ENCODE assay signal across 8 cellular contexts in the genomic region with DNA sequence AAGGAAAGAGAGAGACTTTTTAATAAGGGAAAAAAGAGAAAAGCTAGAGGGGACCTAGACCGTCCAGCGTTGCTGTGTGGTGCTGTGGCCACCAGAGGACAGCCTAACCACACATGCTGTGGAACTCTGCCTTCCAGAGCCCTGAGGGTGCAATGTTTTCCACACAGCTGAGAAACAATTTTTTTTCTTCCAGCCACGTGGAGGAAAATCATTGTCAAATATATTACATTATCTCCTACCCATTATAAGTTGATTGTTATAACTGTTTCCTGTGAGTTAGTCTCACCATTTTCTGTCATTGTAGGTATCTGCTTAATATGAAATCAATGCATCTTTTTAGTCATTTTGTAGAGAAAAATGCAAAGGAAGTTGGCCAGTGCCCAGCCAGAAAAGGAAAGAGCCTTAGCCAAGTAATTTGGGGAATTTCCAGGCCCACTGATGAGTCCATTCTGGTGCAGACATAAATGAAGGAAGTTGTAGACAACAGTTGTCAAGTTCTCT. TPM values are rescaled to one million over a fixed set of nuclear protein-coding genes. Genes with fewer than 3 reads are reported as not detected.
DNase-seq lines count a peak whose midpoint lies in the region; ATAC-seq and TF ChIP-seq lines count a peak whose summit lies in the region.

No MANE protein-coding gene starts in this region.

- H3K27me3 ChIP-seq in HL-60 (ENCODE audit: insufficient read depth, poor library complexity, severe bottlenecking) (no peaks in the 10 kb centered on the region), RWPE2 (ENCODE audit: insufficient read depth, poor library complexity, severe bottlenecking) (no peaks in the 10 kb centered on the region), prostate gland (replicated peaks; ENCODE audit: insufficient read depth) (no peaks in the 10 kb centered on the region)

- H3K4me1 Mint-ChIP-seq in glutamatergic neuron (ENCODE audit: low read depth, unreplicated experiment): peaks cover 4% of the 10 kb centered on the region

- TF ChIP-seq CTCF in HL-60 (IDR thresholded peaks at IDR 0.05; ENCODE audit: insufficient read depth, low read length): peak; percentile 99
- TF ChIP-seq CTCF in RWPE2 (IDR thresholded peaks at IDR 0.05; ENCODE audit: poor library complexity, severe bottlenecking): peak; percentile 98
- TF ChIP-seq CTCF in glutamatergic neuron (IDR thresholded peaks at IDR 0.05; ENCODE audit: partially characterized antibody, unreplicated experiment): peak; percentile 83
- TF ChIP-seq CTCF in prostate gland (IDR thresholded peaks at IDR 0.05): peak; percentile 68 to 86 (median 79)

- H3K27ac Mint-ChIP-seq in glutamatergic neuron (ENCODE audit: unreplicated experiment): no peak overlapping the region

- H3K36me3 Mint-ChIP-seq in glutamatergic neuron (ENCODE audit: unreplicated experiment): no peaks in the 10 kb centered on the region

- H3K9me3 Mint-ChIP-seq in glutamatergic neuron (ENCODE audit: unreplicated experiment): no peaks in the 10 kb centered on the region

- ATAC-seq in GM21381 (IDR thresholded peaks at IDR 0.05; ENCODE audit: unreplicated experiment) (peak; percentile 96), RWPE2 (ENCODE audit: low read depth) (peak; percentile 98)

- no peaks in the 10 kb centered on the region for H3K27me3 Mint-ChIP-seq in glutamatergic neuron (ENCODE audit: unreplicated experiment)

- no peak for TF ChIP-seq POLR2A in prostate gland (IDR thresholded peaks at IDR 0.05)

- peak; percentile 84 for DNase-seq in ELR (ENCODE audit: low read depth)
- peak in 1 of 2 experiments; percentile 45 for DNase-seq in HL-60 (ENCODE audit: low read depth in 1 of 2, low spot score in 1 of 2)
- no peak for DNase-seq in RWPE2 (ENCODE audit: low spot score)
- peak; percentile 56 for DNase-seq in activated naive CD4-positive, alpha-beta T cell treated with Interleukin-2 at 50 U/mL for 16 hours
- peak; percentile 80 for DNase-seq in glutamatergic neuron
- DNase-seq in prostate gland (ENCODE audit: low spot score): peak; percentile 28
- no peak for DNase-seq in DMS153 (lab: John Stamatoyannopoulos, UW)

- no peaks in the 10 kb centered on the region for H3K9me3 ChIP-seq in RWPE2 (ENCODE audit: severe bottlenecking)
- H3K9me3 ChIP-seq in prostate gland: no peaks in the 10 kb centered on the region

- H3K27ac ChIP-seq in HL-60 (replicated peaks) (no peak overlapping the region), RWPE2 (ENCODE audit: poor library complexity, severe bottlenecking) (no peak overlapping the region), prostate gland (no peak overlapping the region)

- H3K36me3 ChIP-seq in RWPE2 (ENCODE audit: low read depth): no peaks in the 10 kb centered on the region
- no peaks in the 10 kb centered on the region for H3K36me3 ChIP-seq in prostate gland

- 0% methylated on average over 3 of the region's 3 CpGs for WGBS in prostate gland

- H3K4me3 Mint-ChIP-seq in glutamatergic neuron (ENCODE audit: unreplicated experiment): no peak overlapping the region

- intact Hi-C loops in prostate gland (cut with DNase I): loop anchor here (5.0 kb wide), 1 partner anchor 37 kb away; no protein-coding TSS in a partner anchor

- no peaks in the 10 kb centered on the region for H3K4me1 ChIP-seq in RWPE2 (ENCODE audit: insufficient read depth, poor library complexity, severe bottlenecking)
- peaks cover 5% of the 10 kb centered on the region for H3K4me1 ChIP-seq in prostate gland (replicated peaks)

- H3K4me3 ChIP-seq in HL-60 (replicated peaks; ENCODE audit: insufficient read depth, low read length) (no peak overlapping the region), RWPE2 (ENCODE audit: severe bottlenecking) (no peak overlapping the region), prostate gland (no peak overlapping the region)

RNA-seq across cellular contexts. Expression of gene MRPL19, which starts 5.9 kb away (rescaled TPM):
- total RNA-seq in glutamatergic neuron (ENCODE audit: unreplicated experiment): 44.6 TPM
- total RNA-seq in prostate gland: 10 to 100 TPM; 34.1 to 47.5 TPM

Comparison
In these comparisons a context has a peak if more than half of its experiments do, and no peak if none do; other contexts are left out.
1. DNase-seq: peak in ELR (single experiment), activated naive CD4-positive, alpha-beta T cell treated with Interleukin-2 at 50 U/mL for 16 hours (single experiment), glutamatergic neuron (single experiment) and prostate gland (single experiment); none in RWPE2 (single experiment) and DMS153 (single experiment).
2. Peak in every context shown above with its lines, with median percentiles within 50 percentile points of each other: CTCF ChIP-seq.